24 cellular contexts compared by ENCODE assay signal in genomic region chr15:84839714-84840113, GRCh38. TPM values are rescaled to one million over a fixed set of nuclear protein-coding genes. Genes with fewer than 3 reads are reported as not detected.
DNase-seq lines count a peak whose midpoint lies in the region; ATAC-seq, FAIRE-seq and TF ChIP-seq lines count a peak whose summit lies in the region.
"Had no signal": no experiment of that assay in that cellular context is flagged by ENCODE, and none has a peak within 500 bp of the region (broad histone marks: within the 10 kb centered on the region; RNA-seq: fewer than 3 reads in every experiment).

No MANE protein-coding gene starts in this region.

- CTCF ChIA-PET in activated CD8-positive, alpha-beta T cell treated with anti-CD3 and anti-CD28 coated beads, Interleukin-2, amount 10 ng/mL, durations not matched to agents 7 days and 5 days (lab: Charles Lee): no interaction called here

- H3K27ac ChIP-seq in ascending aorta: peak overlapping the region; percentile 97
- no peak overlapping the region for H3K27ac ChIP-seq in neuronal stem cell (replicated peaks; ENCODE audit: low read length)
- peak overlapping the region; percentile 97 to 99 for H3K27ac ChIP-seq in thoracic aorta
- peak overlapping the region in 2 of 4 donors; percentile 99 for H3K27ac ChIP-seq in pancreas

- no peak overlapping the region for H3K4me3 ChIP-seq in ascending aorta
- H3K4me3 ChIP-seq in neuronal stem cell (ENCODE audit: low read length in 2 of 2): no peak overlapping the region
- no peak overlapping the region for H3K4me3 ChIP-seq in thoracic aorta
- no peak overlapping the region for H3K4me3 ChIP-seq in pancreas
- H3K4me3 ChIP-seq: breast epithelium had no signal

- intact Hi-C loops in ascending aorta (cut with DNase I): loop anchor here (1.0 to 5.0 kb wide), 3 partner anchors 22 to 88 kb away; partner anchors contain the start of gene ALPK3
- intact Hi-C loops in left ventricle myocardium superior (cut with micrococcal nuclease): no loop called here
- intact Hi-C loops in pancreas (cut with DNase I): loop anchor here in 1 of 3 donors (10.0 kb wide), 1 partner anchor 85 kb away; no protein-coding TSS in a partner anchor

- POLR2A ChIA-PET in activated CD8-positive, alpha-beta T cell treated with anti-CD3 and anti-CD28 coated beads, Interleukin-2, amount 10 ng/mL, durations not matched to agents 7 days and 5 days (lab: Charles Lee): no interaction called here

- H3K4ac ChIP-seq in neuronal stem cell (ENCODE audit: low read length): no peak overlapping the region

- H3K36me3 Mint-ChIP-seq in activated CD8-positive, alpha-beta T cell treated with anti-CD3 and anti-CD28 coated beads, Interleukin-2, amount 10 ng/mL, durations not matched to agents 7 days and 5 days (ENCODE audit: low read depth): no peaks in the 10 kb centered on the region

- no peak for TF ChIP-seq CTCF in ascending aorta (IDR thresholded peaks at IDR 0.05)
- no peak for TF ChIP-seq CTCF in thoracic aorta (IDR thresholded peaks at IDR 0.05)
- TF ChIP-seq CTCF in pancreas (IDR thresholded peaks at IDR 0.05): no peak

- H2BK15ac ChIP-seq in neuronal stem cell (ENCODE audit: low read length): no peak overlapping the region

- no peak for DNase-seq in ascending aorta (ENCODE audit: low spot score in 2 of 2)
- DNase-seq in left ventricle myocardium superior: peak; percentile 31
- no peak for DNase-seq in neuronal stem cell (ENCODE audit: low spot score)
- DNase-seq in thoracic aorta (ENCODE audit: low spot score): no peak
- DNase-seq in frontal cortex (ENCODE audit: low spot score in 2 of 2): no peak
- no peak for DNase-seq in pancreas
- DNase-seq in activated CD8-positive, alpha-beta T cell treated with anti-CD3 and anti-CD28 coated beads, Interleukin-2, amount 10 ng/mL, durations not matched to agents 7 days and 5 days: no peak
- DNase-seq: activated CD4-positive, alpha-beta T cell treated with anti-CD3 and anti-CD28 coated beads for 48 hours; activated gamma-delta T cell; activated naive CD8-positive, alpha-beta T cell treated with anti-CD3 and anti-CD28 coated beads, Interleukin-2, amount 50 U/mL, for 24 hours; activated T-cell treated with anti-CD3 and anti-CD28 coated beads for 4 hours; CD4-positive, alpha-beta T cell; dermis blood vessel endothelial cell; DMS 273 treated with DMSO at 0.1 percent for 48 hours; IMR-90; NCI-H1105; NCI-H524; substantia nigra; T-helper 17 cell had no signal

- FAIRE-seq in frontal cortex (lab: Jason Lieb, UNC): no peak
- no peak for FAIRE-seq in pancreas (lab: Jason Lieb, UNC)
- FAIRE-seq: H1, RCC 7860 had no signal

- H3K27ac Mint-ChIP-seq in activated CD8-positive, alpha-beta T cell treated with anti-CD3 and anti-CD28 coated beads, Interleukin-2, amount 10 ng/mL, durations not matched to agents 7 days and 5 days: no peak overlapping the region
- H3K27ac Mint-ChIP-seq: activated naive CD8-positive, alpha-beta T cell treated with anti-CD3 and anti-CD28 coated beads, Interleukin-2, amount 50 U/mL, for 24 hours; CD4-positive, alpha-beta T cell; T-helper 17 cell had no signal

- no peak overlapping the region for H2BK12ac ChIP-seq in neuronal stem cell (ENCODE audit: low read length)

- H3K14ac ChIP-seq in neuronal stem cell (ENCODE audit: low read length): no peak overlapping the region

- no peaks in the 10 kb centered on the region for H3K4me1 Mint-ChIP-seq in activated CD8-positive, alpha-beta T cell treated with anti-CD3 and anti-CD28 coated beads, Interleukin-2, amount 10 ng/mL, durations not matched to agents 7 days and 5 days (ENCODE audit: low read depth)

- H3K4me1 ChIP-seq in ascending aorta (peaks cover 16 to 46% of the 10 kb centered on the region in 2 donors), neuronal stem cell (ENCODE audit: control insufficient read depth in 2 of 2, insufficient read depth in 1 of 2, low read depth in 1 of 2, low read length in 2 of 2) (no peaks in the 10 kb centered on the region), thoracic aorta (ENCODE audit: control insufficient read depth in 1 of 2, low read depth in 2 of 2) (peaks cover 24 to 88% of the 10 kb centered on the region in 2 donors), pancreas (peaks cover 18 to 24% (median 20%) of the 10 kb centered on the region in 3 donors)
- H3K4me1 ChIP-seq: breast epithelium had no signal

- H3K9me3 ChIP-seq in ascending aorta (no peaks in the 10 kb centered on the region), neuronal stem cell (replicated peaks in 1 of 2; ENCODE audit: control insufficient read depth in 2 of 2, insufficient read depth in 1 of 2, low read depth in 1 of 2, low read length in 2 of 2) (no peaks in the 10 kb centered on the region), thoracic aorta (no peaks in the 10 kb centered on the region), pancreas (no peaks in the 10 kb centered on the region)
- H3K9me3 ChIP-seq: breast epithelium had no signal

- no peak overlapping the region for H3K4me2 ChIP-seq in neuronal stem cell (ENCODE audit: insufficient read depth, low read length, poor library complexity, severe bottlenecking)

- no peak for ATAC-seq in left ventricle myocardium superior
- no peak for ATAC-seq in thoracic aorta (ENCODE audit: insufficient number of reproducible peaks, low FRiP score, low read depth)
- no peak for ATAC-seq in pancreas
- ATAC-seq in activated CD8-positive, alpha-beta T cell treated with anti-CD3 and anti-CD28 coated beads, Interleukin-2, amount 10 ng/mL, durations not matched to agents 7 days and 5 days: no peak
- ATAC-seq: activated naive CD8-positive, alpha-beta T cell treated with anti-CD3 and anti-CD28 coated beads, Interleukin-2, amount 50 U/mL, for 24 hours; T-helper 17 cell had no signal

- H3K9ac ChIP-seq in neuronal stem cell (ENCODE audit: low read depth, low read length, poor library complexity): no peak overlapping the region

- no peaks in the 10 kb centered on the region for H3K79me1 ChIP-seq in neuronal stem cell (ENCODE audit: low read depth, low read length)

- H3K36me3 ChIP-seq in ascending aorta (peaks cover 18 to 24% of the 10 kb centered on the region in 2 donors), neuronal stem cell (replicated peaks in 1 of 2; ENCODE audit: control insufficient read depth in 2 of 2, insufficient read depth in 2 of 2, low read length in 2 of 2) (peaks cover 0 to 2% of the 10 kb centered on the region in 2 donors), thoracic aorta (peaks cover 13% of the 10 kb centered on the region), pancreas (no peaks in the 10 kb centered on the region)
- H3K36me3 ChIP-seq: breast epithelium had no signal

- WGBS in neuronal stem cell (ENCODE audit: extremely low coverage in 2 of 2, insufficient read length in 2 of 2, insufficient replicate concordance in 1 of 2), 2 donors: no CpG with 5 or more reads among the region's 23 CpGs
- 98% methylated on average over 23 of the region's 23 CpGs for WGBS in pancreas, 2 donors

- H3K9me3 Mint-ChIP-seq in activated CD8-positive, alpha-beta T cell treated with anti-CD3 and anti-CD28 coated beads, Interleukin-2, amount 10 ng/mL, durations not matched to agents 7 days and 5 days (ENCODE audit: insufficient read depth): no peaks in the 10 kb centered on the region
- H3K9me3 Mint-ChIP-seq: activated naive CD8-positive, alpha-beta T cell treated with anti-CD3 and anti-CD28 coated beads, Interleukin-2, amount 50 U/mL, for 24 hours; CD4-positive, alpha-beta T cell had no signal

- H4K91ac ChIP-seq in neuronal stem cell (ENCODE audit: low read depth, low read length, poor library complexity): no peak overlapping the region

- H3K27me3 Mint-ChIP-seq in activated CD8-positive, alpha-beta T cell treated with anti-CD3 and anti-CD28 coated beads, Interleukin-2, amount 10 ng/mL, durations not matched to agents 7 days and 5 days (ENCODE audit: low read depth): peaks cover 16% of the 10 kb centered on the region
- H3K27me3 Mint-ChIP-seq: activated naive CD8-positive, alpha-beta T cell treated with anti-CD3 and anti-CD28 coated beads, Interleukin-2, amount 50 U/mL, for 24 hours had no signal

- no peak overlapping the region for H4K8ac ChIP-seq in neuronal stem cell (ENCODE audit: low read depth, low read length)

- peak overlapping the region; percentile 50 for H3K23ac ChIP-seq in neuronal stem cell (ENCODE audit: low read depth, low read length, poor library complexity)

- no peak overlapping the region for H3K4me3 Mint-ChIP-seq in activated CD8-positive, alpha-beta T cell treated with anti-CD3 and anti-CD28 coated beads, Interleukin-2, amount 10 ng/mL, durations not matched to agents 7 days and 5 days
- H3K4me3 Mint-ChIP-seq: activated naive CD8-positive, alpha-beta T cell treated with anti-CD3 and anti-CD28 coated beads, Interleukin-2, amount 50 U/mL, for 24 hours; CD4-positive, alpha-beta T cell; T-helper 17 cell had no signal

- no peaks in the 10 kb centered on the region for H3K27me3 ChIP-seq in ascending aorta
- peaks cover 0 to 26% (median 0%) of the 10 kb centered on the region in 3 experiments for H3K27me3 ChIP-seq in neuronal stem cell (ENCODE audit: control insufficient read depth in 3 of 3, insufficient read depth in 3 of 3, low read depth in 1 of 3, low read length in 3 of 3)
- H3K27me3 ChIP-seq in thoracic aorta (replicated peaks; ENCODE audit: insufficient read depth): no peaks in the 10 kb centered on the region
- no peaks in the 10 kb centered on the region for H3K27me3 ChIP-seq in pancreas
- H3K27me3 ChIP-seq: breast epithelium had no signal

- peak overlapping the region; percentile 21 for H3K18ac ChIP-seq in neuronal stem cell (ENCODE audit: low read length)

- no peak overlapping the region for H2BK120ac ChIP-seq in neuronal stem cell (ENCODE audit: low read depth, low read length)

- no peak overlapping the region for H2AK5ac ChIP-seq in neuronal stem cell (ENCODE audit: low read depth, low read length)

- H2AFZ ChIP-seq in neuronal stem cell (ENCODE audit: low read length): no peak overlapping the region

- no peak overlapping the region for H2BK5ac ChIP-seq in neuronal stem cell (ENCODE audit: low read length)

RNA-seq across cellular contexts. Expression of gene ALPK3, which starts 22.6 kb away (rescaled TPM):
- total RNA-seq in ascending aorta: 38.0 TPM
- total RNA-seq in left ventricle myocardium superior: 118 TPM
- polyA plus RNA-seq in neuronal stem cell (2013, experiment 1 of 2): 3.8 TPM
- 3.7 TPM for polyA plus RNA-seq in neuronal stem cell (2013, experiment 2 of 2)
- total RNA-seq in thoracic aorta: 10 to 100 TPM; 56.9 to 81.1 TPM
- 0.82 TPM for total RNA-seq in frontal cortex
- total RNA-seq in pancreas: 10 to 100 TPM in 3 of 6 donors, 1 to 10 TPM in 3; 3.2 to 23.7 (median 8.1) TPM
- polyA plus RNA-seq in pancreas: 10 to 100 TPM in 1 of 2 donors, 1 to 10 TPM in 1; 8.1 to 13.0 TPM
- under 1 TPM; 0.18 to 0.24 TPM for total RNA-seq in activated CD8-positive, alpha-beta T cell treated with anti-CD3 and anti-CD28 coated beads, Interleukin-2, amount 10 ng/mL, durations not matched to agents 7 days and 5 days

RNA-seq across cellular contexts. Expression of gene SLC28A1, which starts 44.7 kb away (rescaled TPM):
- total RNA-seq in ascending aorta (not detected), left ventricle myocardium superior (0.50 TPM), thoracic aorta (1 to 10 TPM in 1 of 2 donors, under 1 TPM in 1; 0.41 to 1.6 TPM), frontal cortex (not detected), pancreas (under 1 TPM in 3 of 6 donors, not detected in 3; 0.08 to 0.21 (median 0.19) TPM)
- polyA plus RNA-seq in neuronal stem cell (2013, experiment 1 of 2): not detected
- polyA plus RNA-seq in neuronal stem cell (2013, experiment 2 of 2): not detected
- polyA plus RNA-seq in pancreas: under 1 TPM; 0.02 to 0.11 TPM
- not detected for total RNA-seq in activated CD8-positive, alpha-beta T cell treated with anti-CD3 and anti-CD28 coated beads, Interleukin-2, amount 10 ng/mL, durations not matched to agents 7 days and 5 days
- total RNA-seq: CD4-positive, alpha-beta T cell; dermis blood vessel endothelial cell; H1; IMR-90; lung microvascular endothelial cell; SK-MEL-5; T-helper 17 cell had no signal
- polyA plus RNA-seq: IMR-90 had no signal
